Comparison of ENCODE assay signal across 9 cellular contexts in the genomic region with DNA sequence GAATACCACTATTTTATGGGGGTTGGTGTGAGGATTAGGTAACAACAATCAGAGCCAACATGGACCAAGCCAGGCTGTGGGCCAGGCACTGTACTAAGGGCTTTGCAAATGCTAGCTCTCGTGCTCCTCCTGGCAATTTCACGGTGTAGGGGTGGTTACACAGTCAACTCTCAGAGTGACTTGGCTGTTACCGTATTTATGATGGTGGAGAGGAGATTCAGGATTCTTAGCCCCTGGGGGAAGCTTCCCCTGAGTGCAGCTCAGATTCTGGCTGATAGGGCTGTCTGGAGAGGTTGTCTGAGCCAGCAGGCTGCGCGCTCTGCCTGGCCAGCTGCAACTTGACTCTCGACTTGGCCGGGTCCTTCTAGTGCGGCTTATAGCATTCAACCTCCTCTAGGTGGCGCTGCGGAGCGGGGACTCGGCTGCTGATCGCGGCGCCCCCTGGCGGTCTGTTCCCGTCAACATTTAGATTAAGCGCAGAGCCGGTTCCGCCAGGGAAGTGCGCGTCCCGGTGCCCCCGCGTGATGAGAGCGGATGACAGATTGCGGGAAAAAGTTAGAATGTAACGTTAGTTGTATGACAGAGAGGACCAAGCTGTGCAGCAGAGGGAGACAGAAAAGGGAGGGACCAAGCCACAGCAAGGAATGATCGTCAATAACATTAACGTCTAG. TPM values are rescaled to one million over a fixed set of nuclear protein-coding genes. Genes with fewer than 3 reads are reported as not detected.
DNase-seq lines count a peak whose midpoint lies in the region; ATAC-seq and FAIRE-seq lines count a peak whose summit lies in the region.
"Had no signal": no experiment of that assay in that cellular context is flagged by ENCODE, and none has a peak within 500 bp of the region (broad histone marks: within the 10 kb centered on the region; RNA-seq: fewer than 3 reads in every experiment).

No MANE protein-coding gene starts in this region.

- peaks cover 10% of the 10 kb centered on the region for H3K4me1 ChIP-seq in effector memory CD4-positive, alpha-beta T cell (ENCODE audit: control insufficient read depth, insufficient read depth, low read length, poor library complexity, severe bottlenecking)

- FAIRE-seq in HTR-8/SVneo (lab: Jason Lieb, UNC) = peak; percentile 36
- FAIRE-seq: islet of Langerhans had no signal

- H3K9me3 ChIP-seq in effector memory CD4-positive, alpha-beta T cell (ENCODE audit: control insufficient read depth, low read length) = no peaks in the 10 kb centered on the region

- DNase-seq in Daoy (ENCODE audit: low read depth) = peak; percentile 87
- peak; percentile 66 for DNase-seq in HTR-8/SVneo (ENCODE audit: insufficient read length, low spot score)
- DNase-seq in NOMO-1 treated with DMSO at 0.1 percent for 48 hours (lab: John Stamatoyannopoulos, UW; ENCODE audit: unreplicated experiment) = peak; percentile 85
- peak; percentile 100 for DNase-seq in activated CD8-positive, alpha-beta memory T cell treated with anti-CD3 and anti-CD28 coated beads for 24 hours
- peak; percentile 78 to 88 (median 86) for DNase-seq in effector memory CD4-positive, alpha-beta T cell
- DNase-seq in mesenteric fat pad (ENCODE audit: low spot score) = peak; percentile 97
- DNase-seq in stimulated activated CD8-positive, alpha-beta memory T cell treated with anti-CD3 and anti-CD28 coated beads, Interleukin-2, amount 100 ng/mL, for 1 hour (ENCODE audit: low read depth in 2 of 2) = peak; percentile 91 to 92

- ATAC-seq in GM19351 (IDR thresholded peaks at IDR 0.05; ENCODE audit: unreplicated experiment) = no peak

- H3K4me3 ChIP-seq in effector memory CD4-positive, alpha-beta T cell (ENCODE audit: insufficient read depth, low read depth, low read length, poor library complexity, severe bottlenecking) = no peak overlapping the region

- H3K36me3 ChIP-seq in effector memory CD4-positive, alpha-beta T cell (ENCODE audit: control insufficient read depth, insufficient read depth, low read length) = no peaks in the 10 kb centered on the region

- H3K27me3 ChIP-seq in effector memory CD4-positive, alpha-beta T cell (replicated peaks; ENCODE audit: control insufficient read depth, insufficient read depth, low read length, poor library complexity, severe bottlenecking) = no peaks in the 10 kb centered on the region

- no peak overlapping the region for H3K27ac ChIP-seq in effector memory CD4-positive, alpha-beta T cell (ENCODE audit: insufficient read depth, low read length, poor library complexity, severe bottlenecking)

RNA-seq across cellular contexts. Expression of gene NCF4, which starts 4.5 kb away (rescaled TPM):
- total RNA-seq in Daoy (2014; rRNA removed; shearing (Covaris generic)) = 0.23 and 1.7 TPM in 2 replicates
- 51.0 TPM for total RNA-seq in mesenteric fat pad

RNA-seq across cellular contexts. Expression of gene PVALB, which starts 39.4 kb away (rescaled TPM):
- total RNA-seq in Daoy (2014; rRNA removed; shearing (Covaris generic)) = not detected in 2 replicates
- not detected for total RNA-seq in mesenteric fat pad

RNA-seq across cellular contexts. Expression of gene CSF2RB, which starts 57.2 kb away (rescaled TPM):
- not detected in 2 replicates for total RNA-seq in Daoy (2014; rRNA removed; shearing (Covaris generic))
- total RNA-seq in mesenteric fat pad = 13.3 TPM

Comparison
In these comparisons a context has a peak if more than half of its experiments do, and no peak if none do; other contexts are left out.
1. RNA of gene NCF4, which starts 4.5 kb away (total RNA-seq): 51.0 TPM in mesenteric fat pad (single experiment); 0.23 to 1.7 TPM in Daoy; every median in the first group is over 10 times any median in the second.
2. RNA of gene CSF2RB, which starts 57.2 kb away (total RNA-seq): 13.3 TPM in mesenteric fat pad (single experiment); not detected in Daoy; every median in the first group is over 10 times any median in the second.
3. Peak in every context shown above with its lines, with median percentiles within 50 percentile points of each other: DNase-seq.